ENCODE assay signal across 10 cellular contexts in the genomic region with DNA sequence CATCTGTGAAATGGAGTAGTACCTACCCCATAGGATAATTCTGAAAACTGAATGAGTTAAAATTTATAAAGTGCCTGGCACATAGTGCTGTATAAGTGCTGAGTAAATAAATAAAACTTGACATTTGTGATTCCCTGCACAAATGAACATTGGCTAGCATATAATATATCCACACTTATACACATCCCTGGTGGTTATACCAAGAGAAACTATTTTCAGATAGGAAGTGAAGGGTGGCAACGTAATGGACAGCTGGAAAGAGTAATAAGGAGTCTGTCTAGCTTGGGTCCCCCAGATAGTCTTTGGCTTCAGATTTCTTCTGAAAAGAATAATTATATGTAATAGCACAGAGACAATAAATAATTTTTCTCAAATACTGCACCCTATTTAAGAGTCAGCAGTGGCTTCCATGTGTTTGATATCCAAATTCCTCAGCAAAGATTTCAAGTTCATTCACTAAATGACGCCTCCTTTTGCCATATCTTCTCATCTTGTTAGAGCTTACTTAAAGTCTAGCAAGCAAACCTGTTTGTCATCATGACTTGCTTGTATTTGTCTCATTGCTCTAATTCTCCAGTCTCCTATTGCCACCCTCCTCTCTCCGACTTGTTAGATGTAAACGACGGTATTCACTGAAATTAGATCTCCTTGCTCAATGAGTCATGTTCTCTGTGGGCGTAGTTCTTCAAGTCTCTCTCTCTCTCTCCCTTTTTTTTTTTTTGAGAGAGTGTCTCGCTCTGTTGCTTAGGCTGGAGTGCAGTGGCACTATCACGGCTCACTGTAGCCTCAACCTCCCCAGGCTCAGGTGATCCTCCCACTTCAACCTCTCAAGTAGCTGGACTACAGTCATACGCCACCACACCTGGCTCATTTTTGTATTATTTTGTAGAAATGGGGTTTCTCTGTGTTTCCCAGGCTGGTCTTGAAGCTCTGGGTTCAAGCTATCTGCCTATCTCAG. TPM values are rescaled to one million over a fixed set of nuclear protein-coding genes. Genes with fewer than 3 reads are reported as not detected.
DNase-seq lines count a peak whose midpoint lies in the region; ATAC-seq, FAIRE-seq and TF ChIP-seq lines count a peak whose summit lies in the region.
"Had no signal": no experiment of that assay in that cellular context is flagged by ENCODE, and none has a peak within 500 bp of the region (broad histone marks: within the 10 kb centered on the region; RNA-seq: fewer than 3 reads in every experiment).

No MANE protein-coding gene starts in this region.

- no peak for TF ChIP-seq EP300 in A549 (IDR thresholded peaks at IDR 0.05)

- peaks cover 23% of the 10 kb centered on the region for H3K4me1 Mint-ChIP-seq in GM23338

- H3K27ac Mint-ChIP-seq in GM23338 = peak overlapping the region; percentile 21

- intact Hi-C loops in sciatic nerve (cut with DNase I) = loop anchor here (10.0 kb wide), 1 partner anchor 109 kb away; no protein-coding TSS in a partner anchor

- H3K36me3 ChIP-seq in GM23338 (ENCODE audit: insufficient read depth) (no peaks in the 10 kb centered on the region), SK-N-MC (ENCODE audit: insufficient read depth, low read length) (peaks cover 16% of the 10 kb centered on the region)

- H3K4me3 ChIP-seq in A549 (no peak overlapping the region), GM23338 (no peak overlapping the region), SK-N-MC (no peak overlapping the region)

- no peaks in the 10 kb centered on the region for H3K27me3 ChIP-seq in GM23338 (ENCODE audit: insufficient read depth)

- H3K9me3 Mint-ChIP-seq in GM23338 = no peaks in the 10 kb centered on the region
- H3K9me3 Mint-ChIP-seq: IgD-negative memory B cell had no signal

- peak; percentile 87 to 90 for ATAC-seq in A549
- peak; percentile 74 for ATAC-seq in GM23338
- no peak for ATAC-seq in GM18868 (IDR thresholded peaks at IDR 0.05; ENCODE audit: unreplicated experiment)
- ATAC-seq in sciatic nerve = no peak
- no peak for ATAC-seq in GM19395 (IDR thresholded peaks at IDR 0.05; ENCODE audit: unreplicated experiment)
- ATAC-seq: left lobe of liver had no signal

- POLR2A ChIA-PET in A549 (lab: Yijun Ruan, JAX) = interaction anchor here (1.0 kb wide), 1 partner anchor 10 kb away, joined by 4 read pairs; the partner anchor contains the start of gene SELENOI

- H3K9ac ChIP-seq in SK-N-MC (ENCODE audit: insufficient read length) = peak overlapping the region; percentile 29

- H3F3A ChIP-seq in GM23338 (replicated peaks; ENCODE audit: low read depth) = no peaks in the 10 kb centered on the region

- H3K27ac ChIP-seq in A549 (peak overlapping the region; percentile 61 to 82), GM23338 (ENCODE audit: low read depth) (no peak overlapping the region), SK-N-MC (no peak overlapping the region; the same call in 1 of the 2 replicates)

- CTCF ChIA-PET in A549 (lab: Yijun Ruan, JAX) = interaction anchor here (0.8 to 1.6 kb wide), 6 partner anchors 8 to 222 kb away, joined by 3 to 6 read pairs (median 4); partner anchors contain the start of gene ADGRF3

- no peaks in the 10 kb centered on the region for H3K9me3 ChIP-seq in A549
- H3K9me3 ChIP-seq in SK-N-MC (ENCODE audit: low read depth, low read length) = no peaks in the 10 kb centered on the region

- H3K36me3 Mint-ChIP-seq in GM23338 (ENCODE audit: low read depth) = peaks cover 12% of the 10 kb centered on the region

- H3K79me2 ChIP-seq in GM23338 (replicated peaks; ENCODE audit: insufficient read depth) = peaks cover 100% of the 10 kb centered on the region

- no peaks in the 10 kb centered on the region for H3K9me2 ChIP-seq in GM23338 (ENCODE audit: insufficient read depth)

- no peak overlapping the region; the same call in 2 of the 3 replicates for H3K4me3 Mint-ChIP-seq in GM23338

- TF ChIP-seq POLR2A in A549 (IDR thresholded peaks at IDR 0.05; ENCODE audit: low read length) = no peak

- no peak for TF ChIP-seq CTCF in A549 (IDR thresholded peaks at IDR 0.05)
- no peak for TF ChIP-seq CTCF in GM23338 (conservative IDR thresholded peaks at IDR 0.05; ENCODE audit: low read depth in 2 of 2)

- peaks cover 41% of the 10 kb centered on the region for H4K20me1 ChIP-seq in GM23338 (replicated peaks; ENCODE audit: insufficient read depth)

- WGBS in A549 (ENCODE audit: missing lambda C conversion rate) = 14% methylated on average over 9 of the region's 9 CpGs

- DNase-seq in A549 (ENCODE audit: low read depth in 1 of 2, low spot score in 1 of 2) (peak; percentile 75 to 94), GM23338 (ENCODE audit: low spot score) (peak; percentile 66), SK-N-MC (ENCODE audit: low read depth, low spot score) (no peak), glomerular visceral epithelial cell (ENCODE audit: extremely low spot score) (peak; percentile 65), DMS153 (lab: John Stamatoyannopoulos, UW) (no peak), sciatic nerve (ENCODE audit: low spot score) (no peak)

- H3K4me2 ChIP-seq in A549 = peak overlapping the region; percentile 72
- 0 out of 2 replicates have a peak overlapping the region, but pooled peaks have one; percentile 17 for H3K4me2 ChIP-seq in GM23338

- TF ChIP-seq RAD21 in A549 (conservative IDR thresholded peaks at IDR 0.05 in 1 of 2, IDR thresholded peaks at IDR 0.05 in 1 of 2) = no peak

- H3K4me1 ChIP-seq in A549 (peaks cover 45% of the 10 kb centered on the region), GM23338 (ENCODE audit: insufficient read depth) (peaks cover 6% of the 10 kb centered on the region; the same call in 1 of the 2 replicates)

- FAIRE-seq in A549 (lab: Jason Lieb, UNC) = peak; percentile 32

- H2AFZ ChIP-seq in GM23338 = no peak overlapping the region

- H3K27me3 Mint-ChIP-seq in GM23338 (ENCODE audit: insufficient read depth, low read depth, poor library complexity) = no peaks in the 10 kb centered on the region
- H3K27me3 Mint-ChIP-seq: IgD-negative memory B cell had no signal

RNA-seq across cellular contexts. Expression of gene ADGRF3, which starts 8.7 kb away (rescaled TPM):
- polyA plus RNA-seq in A549 (2011; rRNA removed) = 0.21 and 0.22 TPM in 2 replicates
- 0.05 TPM in 2 replicates for polyA plus RNA-seq in A549 (2012; cell fraction: cytosol; rRNA removed)
- polyA plus RNA-seq in A549 (2012; cell fraction: nucleus; rRNA removed) = 0.36 and 0.50 TPM in 2 replicates
- polyA plus RNA-seq in A549 (2017; fragmentation: RNase III; extraction: RNeasy Plus Mini Kit Qiagen cat#74134 plus additional on column Dnase treatment) = 0.12 to 0.80 TPM (median 0.38 TPM) in 3 replicates
- 0.15 and 0.29 TPM in 2 replicates for polyA minus RNA-seq in A549 (2011; rRNA and poly(A)+ RNA removed)
- total RNA-seq in GM23338 (2014; rRNA removed; shearing (Covaris generic)) = 0.35 and 0.38 TPM in 2 replicates
- polyA plus RNA-seq in GM23338 (2016; fragmentation: Nextera tagmentation; extraction: Ambion mirVana) = 0.39 and 0.57 TPM in 2 replicates
- total RNA-seq in sciatic nerve = not detected

RNA-seq across cellular contexts. Expression of gene SELENOI, which starts 9.4 kb away (rescaled TPM):
- 30.5 and 38.7 TPM in 2 replicates for polyA plus RNA-seq in A549 (2011; rRNA removed)
- 6.1 and 6.9 TPM in 2 replicates for polyA plus RNA-seq in A549 (2012; cell fraction: cytosol; rRNA removed)
- polyA plus RNA-seq in A549 (2012; cell fraction: nucleus; rRNA removed) = 11.9 and 14.7 TPM in 2 replicates
- 16.4 to 18.2 TPM (median 17.9 TPM) in 3 replicates for polyA plus RNA-seq in A549 (2017; fragmentation: RNase III; extraction: RNeasy Plus Mini Kit Qiagen cat#74134 plus additional on column Dnase treatment)
- 120 and 161 TPM in 2 replicates for polyA minus RNA-seq in A549 (2011; rRNA and poly(A)+ RNA removed)
- total RNA-seq in GM23338 (2014; rRNA removed; shearing (Covaris generic)) = 64.3 and 67.8 TPM in 2 replicates
- 8.1 and 8.4 TPM in 2 replicates for polyA plus RNA-seq in GM23338 (2016; fragmentation: Nextera tagmentation; extraction: Ambion mirVana)
- 30.2 TPM for total RNA-seq in sciatic nerve

RNA-seq across cellular contexts. Expression of gene DRC1, which starts 46.4 kb away (rescaled TPM):
- 0.16 and 0.39 TPM in 2 replicates for polyA plus RNA-seq in A549 (2011; rRNA removed)
- polyA plus RNA-seq in A549 (2012; cell fraction: cytosol; rRNA removed) = 0.05 and 0.11 TPM in 2 replicates
- polyA plus RNA-seq in A549 (2012; cell fraction: nucleus; rRNA removed) = 0.06 and 0.12 TPM in 2 replicates
- polyA plus RNA-seq in A549 (2017; fragmentation: RNase III; extraction: RNeasy Plus Mini Kit Qiagen cat#74134 plus additional on column Dnase treatment) = 0.05 to 0.21 TPM (median 0.07 TPM) in 3 replicates
- not detected in 2 replicates for polyA minus RNA-seq in A549 (2011; rRNA and poly(A)+ RNA removed)
- not detected in 2 replicates for total RNA-seq in GM23338 (2014; rRNA removed; shearing (Covaris generic))
- polyA plus RNA-seq in GM23338 (2016; fragmentation: Nextera tagmentation; extraction: Ambion mirVana) = 0.45 TPM in 1 of 2 replicates, not detected in the other
- total RNA-seq in sciatic nerve = 3.7 TPM
- total RNA-seq: left lobe of liver had no signal
- polyA plus RNA-seq: IgD-negative memory B cell had no signal

Comparison
In these comparisons a context has a peak if more than half of its experiments do, and no peak if none do; other contexts are left out.
1. ATAC-seq: peak in A549 (2 of 2) and GM23338 (single experiment); none in GM18868 (single experiment), sciatic nerve (single experiment) and GM19395 (single experiment).
2. DNase-seq: peak in A549 (2 of 2), GM23338 (single experiment) and glomerular visceral epithelial cell (single experiment); none in SK-N-MC (single experiment), DMS153 (single experiment) and sciatic nerve (single experiment).
3. H3K27ac ChIP-seq: peak in A549 (2 of 2); none in GM23338 (single experiment) and SK-N-MC (single experiment).